Comparison of ENCODE assay signal across 26 cellular contexts in genomic region chr6:100309174-100309573, GRCh38.
"Had no signal": no experiment of that assay in that cellular context is flagged by ENCODE, and none has a peak within 500 bp of the region (broad histone marks: within the 10 kb centered on the region; RNA-seq: fewer than 3 reads in every experiment).

No MANE protein-coding gene starts in this region.

- H3K9me3 Mint-ChIP-seq: mesothelial cell of epicardium; natural killer cell treated with Interleukin-12 subunit alpha and Interleukin-12 subunit beta and Interleukin-15 and Interleukin-18, amount 100 ng/mL, for 72 hours; stimulated activated memory B cell treated with anti-CD40 and anti-IgM and Interleukin-4, amounts not matched to agents 10 μg/mL and 1 μg/mL and 100 μg/mL, for 72 hours; stimulated activated naive CD8-positive, alpha-beta T cell treated with anti-CD3 and anti-CD28 coated beads, Interleukin-15, amount 100 ng/mL, for 72 hours; type B pancreatic cell had no signal

- H3K4me1 ChIP-seq: left ventricle myocardium inferior, right atrium auricular region, tibial nerve, uterus had no signal

- DNase-seq: hypothalamus; immature natural killer cell; kidney; left colon; left ventricle myocardium inferior; mesendoderm; naive thymus-derived CD4-positive, alpha-beta T cell; ovary; stimulated activated CD4-positive, alpha-beta T cell treated with anti-CD3 and anti-CD28 coated beads, Interleukin-1b, Interleukin-23, amount 100 ng/mL, for 48 hours; stimulated activated CD4-positive, alpha-beta T cell treated with anti-CD3 and anti-CD28 coated beads, Interleukin-2, amount 100 ng/mL, for 48 hours; stimulated activated CD4-positive, alpha-beta T cell treated with anti-CD3 and anti-CD28 coated beads, Interleukin-4, amount 100 ng/mL, for 4 hours; stimulated activated CD8-positive, alpha-beta memory T cell treated with anti-CD3 and anti-CD28 coated beads, Interleukin-4, amount 100 ng/mL, for 48 hours; stimulated activated naive CD4-positive, alpha-beta T cell treated with Interleukin-2 at 50 U/mL for 16 hours; stimulated activated naive CD8-positive, alpha-beta T cell treated with anti-CD3 and anti-CD28 coated beads, Interleukin-15, amount 100 ng/mL, for 72 hours; substantia nigra; uterus had no signal

- H3K4me3 Mint-ChIP-seq: immature natural killer cell; mesothelial cell of epicardium; naive thymus-derived CD4-positive, alpha-beta T cell; natural killer cell treated with Interleukin-12 subunit alpha and Interleukin-12 subunit beta and Interleukin-15 and Interleukin-18, amount 100 ng/mL, for 72 hours; stimulated activated memory B cell treated with anti-CD40 and anti-IgM and Interleukin-4, amounts not matched to agents 10 μg/mL and 1 μg/mL and 100 μg/mL, for 72 hours; stimulated activated naive CD8-positive, alpha-beta T cell treated with anti-CD3 and anti-CD28 coated beads, Interleukin-15, amount 100 ng/mL, for 72 hours; type B pancreatic cell had no signal

- H3K36me3 Mint-ChIP-seq: immature natural killer cell; mesothelial cell of epicardium; naive thymus-derived CD4-positive, alpha-beta T cell; natural killer cell treated with Interleukin-12 subunit alpha and Interleukin-12 subunit beta and Interleukin-15 and Interleukin-18, amount 100 ng/mL, for 72 hours; stimulated activated memory B cell treated with anti-CD40 and anti-IgM and Interleukin-4, amounts not matched to agents 10 μg/mL and 1 μg/mL and 100 μg/mL, for 72 hours; type B pancreatic cell had no signal

- H3K36me3 ChIP-seq: left ventricle myocardium inferior, ovary, right atrium auricular region, tibial nerve, uterus had no signal

- ATAC-seq: left colon; naive thymus-derived CD4-positive, alpha-beta T cell; natural killer cell treated with Interleukin-12 subunit alpha and Interleukin-12 subunit beta and Interleukin-15 and Interleukin-18, amount 100 ng/mL, for 72 hours; sciatic nerve; stimulated activated memory B cell treated with anti-CD40 and anti-IgM and Interleukin-4, amounts not matched to agents 10 μg/mL and 1 μg/mL and 100 μg/mL, for 72 hours; stimulated activated naive CD8-positive, alpha-beta T cell treated with anti-CD3 and anti-CD28 coated beads, Interleukin-15, amount 100 ng/mL, for 72 hours had no signal

- H3K27me3 Mint-ChIP-seq: progenitor cell of endocrine pancreas; stimulated activated memory B cell treated with anti-CD40 and anti-IgM and Interleukin-4, amounts not matched to agents 10 μg/mL and 1 μg/mL and 100 μg/mL, for 72 hours; stimulated activated naive CD8-positive, alpha-beta T cell treated with anti-CD3 and anti-CD28 coated beads, Interleukin-15, amount 100 ng/mL, for 72 hours; type B pancreatic cell had no signal

- H3K9me3 ChIP-seq: left ventricle myocardium inferior, ovary, right atrium auricular region, tibial nerve, uterus had no signal

- H3K4me2 ChIP-seq: smooth muscle cell had no signal

- H3K27me3 ChIP-seq: ovary, right atrium auricular region, tibial nerve had no signal

- H3K27ac Mint-ChIP-seq: immature natural killer cell; mesothelial cell of epicardium; naive thymus-derived CD4-positive, alpha-beta T cell; natural killer cell treated with Interleukin-12 subunit alpha and Interleukin-12 subunit beta and Interleukin-15 and Interleukin-18, amount 100 ng/mL, for 72 hours; progenitor cell of endocrine pancreas; stimulated activated memory B cell treated with anti-CD40 and anti-IgM and Interleukin-4, amounts not matched to agents 10 μg/mL and 1 μg/mL and 100 μg/mL, for 72 hours; stimulated activated naive CD8-positive, alpha-beta T cell treated with anti-CD3 and anti-CD28 coated beads, Interleukin-15, amount 100 ng/mL, for 72 hours; type B pancreatic cell had no signal

- H3K4me1 Mint-ChIP-seq: immature natural killer cell; naive thymus-derived CD4-positive, alpha-beta T cell; stimulated activated memory B cell treated with anti-CD40 and anti-IgM and Interleukin-4, amounts not matched to agents 10 μg/mL and 1 μg/mL and 100 μg/mL, for 72 hours; stimulated activated naive CD8-positive, alpha-beta T cell treated with anti-CD3 and anti-CD28 coated beads, Interleukin-15, amount 100 ng/mL, for 72 hours had no signal

- H3K4me3 ChIP-seq: left ventricle myocardium inferior, lung, ovary, right atrium auricular region, smooth muscle cell, tibial nerve, uterus had no signal

- H3K27ac ChIP-seq: left ventricle myocardium inferior, ovary, right atrium auricular region, tibial nerve, uterus had no signal
